36 cellular contexts compared by ENCODE assay signal in genomic region chr3:193378706-193379105, GRCh38. TPM values are rescaled to one million over a fixed set of nuclear protein-coding genes. Genes with fewer than 3 reads are reported as not detected.
"Had no signal": no experiment of that assay in that cellular context is flagged by ENCODE, and none has a peak within 500 bp of the region (broad histone marks: within the 10 kb centered on the region; RNA-seq: fewer than 3 reads in every experiment).

TSS of gene ATP13A5 (minus strand) at chr3:193378753. CDS start at chr3:193378725, 28 bp downstream.

- H3K27me3 ChIP-seq: body of pancreas, breast epithelium, Peyer's patch had no signal

- H3K36me3 Mint-ChIP-seq: activated naive CD8-positive, alpha-beta T cell treated with anti-CD3 and anti-CD28 coated beads for 36 hours had no signal

- H3K4me3 Mint-ChIP-seq: activated CD4-positive, alpha-beta T cell treated with anti-CD3 and anti-CD28 coated beads, Interleukin-2, amount 10 ng/mL, durations not matched to agents 24 days and 14 days; activated CD8-positive, alpha-beta T cell treated with anti-CD3 and anti-CD28 coated beads for 36 hours; activated naive CD8-positive, alpha-beta T cell treated with anti-CD3 and anti-CD28 coated beads for 36 hours; activated T-cell treated with anti-CD3 and anti-CD28 coated beads, Interleukin-2, amount 50 U/mL, for 72 hours; activated T-helper 17 cell treated with anti-CD3 and anti-CD28 coated beads, Interleukin-2, amount 50 U/mL, for 72 hours; T-helper 2 cell treated with Interferon-gamma antibody and Interleukin-4, amounts not matched to agents 5 μg/mL and 100 μg/mL, for 36 hours had no signal

- FAIRE-seq: TTC549 had no signal

- DNase-seq: activated CD4-positive, alpha-beta T cell treated with anti-CD3 and anti-CD28 coated beads, Interleukin-2, amount 10 ng/mL, durations not matched to agents 24 days and 14 days; activated CD4-positive, alpha-beta T cell treated with anti-CD3 and anti-CD28 coated beads, Interleukin-2, amount 50 U/mL, for 4 hours; activated CD8-positive, alpha-beta T cell treated with anti-CD3 and anti-CD28 coated beads for 36 hours; activated effector memory CD4-positive, alpha-beta T cell treated with anti-CD3 and anti-CD28 coated beads, Interleukin-2, amount 50 U/mL, for 16 hours; activated naive CD4-positive, alpha-beta T cell; activated naive CD4-positive, alpha-beta T cell treated with anti-CD3 and anti-CD28 coated beads, Interleukin-2, amount 50 U/mL, for 16 hours; activated naive CD8-positive, alpha-beta T cell treated with anti-CD3 and anti-CD28 coated beads for 36 hours; activated T-cell treated with anti-CD3 and anti-CD28 coated beads, Interleukin-2, amount 50 U/mL, for 1 hour; activated T-cell treated with anti-CD3 and anti-CD28 coated beads, Interleukin-2, amount 50 U/mL, for 72 hours; amniotic stem cell; aorta; body of pancreas; caudate nucleus; cerebellar nuclear complex; NCI-H1105; NCI-H1417 treated with DMSO at 0.1 percent for 48 hours; NCI-H187 treated with DMSO at 0.1 percent for 48 hours; NCI-H2081; NCI-H2171 treated with DMSO at 0.1 percent for 48 hours; NCI-H2227 treated with DMSO at 0.1 percent for 48 hours; NCI-H446; NCI-H510A treated with DMSO at 0.1 percent for 48 hours; NCI-H69; NK-92 treated with Interleukin-12 subunit alpha and Interleukin-12 subunit beta, amount 100 ng/mL, for 24 hours; PC-3; Peyer's patch; RPMI8226; SHP77 treated with DMSO at 0.1 percent for 48 hours had no signal

- H3K27ac ChIP-seq: body of pancreas, breast epithelium, Peyer's patch, SK-N-MC had no signal

- H3K4me1 ChIP-seq: body of pancreas, breast epithelium, Peyer's patch had no signal

- ATAC-seq: activated CD8-positive, alpha-beta T cell treated with anti-CD3 and anti-CD28 coated beads for 36 hours; activated T-cell treated with anti-CD3 and anti-CD28 coated beads, Interleukin-2, amount 50 U/mL, for 72 hours; activated T-helper 17 cell treated with anti-CD3 and anti-CD28 coated beads, Interleukin-2, amount 50 U/mL, for 72 hours; body of pancreas; PC-3 had no signal

- H3K9me3 ChIP-seq: body of pancreas, breast epithelium, Peyer's patch had no signal

- H3K9me3 Mint-ChIP-seq: activated CD4-positive, alpha-beta T cell treated with anti-CD3 and anti-CD28 coated beads, Interleukin-2, amount 10 ng/mL, durations not matched to agents 24 days and 14 days; activated CD8-positive, alpha-beta T cell treated with anti-CD3 and anti-CD28 coated beads for 36 hours; activated naive CD8-positive, alpha-beta T cell treated with anti-CD3 and anti-CD28 coated beads for 36 hours; activated T-helper 17 cell treated with anti-CD3 and anti-CD28 coated beads, Interleukin-2, amount 50 U/mL, for 72 hours; T-helper 2 cell treated with Interferon-gamma antibody and Interleukin-4, amounts not matched to agents 5 μg/mL and 100 μg/mL, for 36 hours had no signal

- H3K27ac Mint-ChIP-seq: activated CD4-positive, alpha-beta T cell treated with anti-CD3 and anti-CD28 coated beads, Interleukin-2, amount 10 ng/mL, durations not matched to agents 24 days and 14 days; activated CD8-positive, alpha-beta T cell treated with anti-CD3 and anti-CD28 coated beads for 36 hours; activated naive CD8-positive, alpha-beta T cell treated with anti-CD3 and anti-CD28 coated beads for 36 hours; activated T-cell treated with anti-CD3 and anti-CD28 coated beads, Interleukin-2, amount 50 U/mL, for 72 hours; activated T-helper 17 cell treated with anti-CD3 and anti-CD28 coated beads, Interleukin-2, amount 50 U/mL, for 72 hours; T-helper 2 cell treated with Interferon-gamma antibody and Interleukin-4, amounts not matched to agents 5 μg/mL and 100 μg/mL, for 36 hours had no signal

- H3K4me3 ChIP-seq: body of pancreas, breast epithelium, Peyer's patch, SK-N-MC had no signal

- H3K4me1 Mint-ChIP-seq: activated CD4-positive, alpha-beta T cell treated with anti-CD3 and anti-CD28 coated beads, Interleukin-2, amount 10 ng/mL, durations not matched to agents 24 days and 14 days; activated naive CD8-positive, alpha-beta T cell treated with anti-CD3 and anti-CD28 coated beads for 36 hours; activated T-helper 17 cell treated with anti-CD3 and anti-CD28 coated beads, Interleukin-2, amount 50 U/mL, for 72 hours had no signal

- H3K36me3 ChIP-seq: breast epithelium, Peyer's patch had no signal

RNA-seq across cellular contexts. Expression of gene ATP13A5, which starts in this region (rescaled TPM):
- total RNA-seq: activated CD4-positive, alpha-beta T cell treated with anti-CD3 and anti-CD28 coated beads, Interleukin-2, amount 10 ng/mL, durations not matched to agents 24 days and 14 days; activated CD8-positive, alpha-beta memory T cell treated with anti-CD3 and anti-CD28 coated beads for 36 hours; activated CD8-positive, alpha-beta T cell treated with anti-CD3 and anti-CD28 coated beads for 36 hours; activated naive CD8-positive, alpha-beta T cell treated with anti-CD3 and anti-CD28 coated beads for 36 hours; activated T-cell treated with anti-CD3 and anti-CD28 coated beads, Interleukin-2, amount 50 U/mL, for 72 hours; activated T-helper 17 cell treated with anti-CD3 and anti-CD28 coated beads, Interleukin-2, amount 50 U/mL, for 72 hours; aorta; body of pancreas; M059J; PC-3; Peyer's patch; T-helper 1 cell treated with Interleukin-12 subunit alpha and Interleukin-12 subunit beta and Interleukin-4 antibody, amounts not matched to agents 30 ng/mL and 1 ng/mL, for 36 hours had no signal
- polyA plus RNA-seq: aorta had no signal
